In the genomic region with DNA sequence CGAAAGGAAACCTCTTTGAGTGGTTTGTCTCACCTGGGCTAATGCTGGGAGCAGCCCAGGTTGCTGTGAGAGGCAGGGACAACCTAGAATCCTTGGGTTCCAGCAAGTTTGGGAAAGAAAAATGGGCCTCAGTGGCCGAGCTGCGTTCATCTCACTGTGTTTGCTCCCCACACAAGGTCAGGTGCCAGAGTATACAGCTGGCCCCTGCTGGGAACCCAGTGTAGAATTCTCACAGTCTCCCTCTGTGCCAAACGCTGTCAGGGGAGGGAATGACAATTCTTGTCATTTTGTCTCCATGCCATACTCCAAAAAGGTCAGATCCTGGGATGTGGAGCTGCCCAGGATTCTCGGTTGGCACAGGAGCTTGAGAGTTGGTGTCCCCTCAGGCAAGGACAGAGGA, we compare ENCODE assay signal across 1 cellular context.
TF ChIP-seq lines count a peak whose summit lies in the region.

No MANE protein-coding gene starts in this region.

TF ChIP-seq in HepG2, 621 proteins besides CTCF, POLR2A, EP300 and RAD21:
- TF ChIP-seq ZSCAN25 (CRISPR knock-in tag; IDR thresholded peaks at IDR 0.05) = no peak
- TF ChIP-seq ONECUT2 (CRISPR knock-in tag; IDR thresholded peaks at IDR 0.05) = no peak
- TF ChIP-seq ZNF143 (CRISPR knock-in tag; IDR thresholded peaks at IDR 0.05) = no peak
- no peak for TF ChIP-seq PCBP1 (IDR thresholded peaks at IDR 0.05; ENCODE audit: borderline replicate concordance, low read depth, low read length)
- no peak for TF ChIP-seq POGZ (CRISPR knock-in tag; IDR thresholded peaks at IDR 0.05)
- TF ChIP-seq CREM (IDR thresholded peaks at IDR 0.05) = no peak
- TF ChIP-seq CREM (CRISPR knock-in tag; IDR thresholded peaks at IDR 0.05) = no peak
- TF ChIP-seq, protein P1, sequence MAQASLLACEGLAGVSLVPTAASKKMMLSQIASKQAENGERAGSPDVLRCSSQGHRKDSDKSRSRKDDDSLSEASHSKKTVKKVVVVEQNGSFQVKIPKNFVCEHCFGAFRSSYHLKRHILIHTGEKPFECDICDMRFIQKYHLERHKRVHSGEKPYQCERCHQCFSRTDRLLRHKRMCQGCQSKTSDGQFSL (CRISPR knock-in tag; IDR thresholded peaks at IDR 0.05) = no peak
- TF ChIP-seq TOPORS (CRISPR knock-in tag; IDR thresholded peaks at IDR 0.05) = no peak
- no peak for TF ChIP-seq SALL2 (CRISPR knock-in tag; IDR thresholded peaks at IDR 0.05)
- TF ChIP-seq ZBTB1 (CRISPR knock-in tag; IDR thresholded peaks at IDR 0.05; ENCODE audit: borderline replicate concordance) = no peak
- no peak for TF ChIP-seq ZBTB4 (CRISPR knock-in tag; IDR thresholded peaks at IDR 0.05; ENCODE audit: borderline replicate concordance)
- TF ChIP-seq, protein P2, sequence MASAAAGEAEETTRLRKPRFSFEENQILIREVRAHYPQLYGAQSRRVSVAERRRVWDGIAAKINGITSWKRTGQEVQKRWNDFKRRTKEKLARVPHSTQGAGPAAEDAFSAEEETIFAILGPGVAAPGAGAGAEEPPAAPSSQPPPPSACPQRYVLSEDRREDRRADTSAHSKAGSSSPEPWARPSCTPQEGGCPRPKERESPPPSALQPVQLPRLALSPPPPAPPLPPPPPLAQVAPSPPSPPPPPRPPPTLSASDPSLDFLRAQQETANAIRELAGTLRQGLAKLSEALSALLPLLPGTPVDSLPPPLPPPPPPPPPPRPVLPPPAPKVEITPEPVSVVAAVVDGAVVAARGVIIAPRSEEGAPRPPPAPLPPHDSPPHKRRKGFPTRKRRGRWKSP (CRISPR knock-in tag; IDR thresholded peaks at IDR 0.05) = no peak
- no peak for TF ChIP-seq RFX1 (IDR thresholded peaks at IDR 0.05)
- TF ChIP-seq RARA (CRISPR knock-in tag; IDR thresholded peaks at IDR 0.05) = no peak
- no peak for TF ChIP-seq PHF20 (CRISPR knock-in tag; IDR thresholded peaks at IDR 0.05)
- no peak for TF ChIP-seq ZNF329 (CRISPR knock-in tag; IDR thresholded peaks at IDR 0.05; ENCODE audit: low read depth)
TF ChIP-seq in HepG2: peak in this region for 0.
